ENCODE assay signal across 8 cellular contexts in genomic region chr11:84564180-84564866, GRCh38.
DNase-seq lines count a peak whose midpoint lies in the region; ATAC-seq and TF ChIP-seq lines count a peak whose summit lies in the region.

No MANE protein-coding gene starts in this region.

- H3K36me3 Mint-ChIP-seq in T-helper 2 cell treated with Interferon-gamma antibody and Interleukin-4, amounts not matched to agents 5 μg/mL and 100 μg/mL, for 36 hours (ENCODE audit: low read depth): no peaks in the 10 kb centered on the region

- DNase-seq in EL (peak; percentile 28), cerebellar cortex (ENCODE audit: low spot score) (peak; percentile 63), lung microvascular endothelial cell (ENCODE audit: low read depth in 2 of 2) (peak; percentile 45 to 60), suprapubic skin (ENCODE audit: low spot score in 2 of 2) (no peak)
- DNase-seq in T-helper 2 cell treated with Interferon-gamma antibody and Interleukin-4, amounts not matched to agents 5 μg/mL and 100 μg/mL, for 36 hours (ENCODE audit: low spot score): no peak

- peak overlapping the region; percentile 95 for H2AFZ ChIP-seq in OCI-LY3 (ENCODE audit: low read depth, low read length)

- ATAC-seq in GM19043 (IDR thresholded peaks at IDR 0.05; ENCODE audit: low read depth, unreplicated experiment) (peak; percentile 84), HG03103 (IDR thresholded peaks at IDR 0.05; ENCODE audit: low read depth, unreplicated experiment) (peak; percentile 85)

- no peak for TF ChIP-seq EP300 in suprapubic skin (IDR thresholded peaks at IDR 0.05)

- H3K79me2 ChIP-seq in OCI-LY3 (ENCODE audit: low read length): no peaks in the 10 kb centered on the region

- TF ChIP-seq CTCF in OCI-LY3 (IDR thresholded peaks at IDR 0.05; ENCODE audit: low read depth, low read length) (peak; percentile 95), suprapubic skin (IDR thresholded peaks at IDR 0.05) (peak in 1 of 2 donors; percentile 68)

- TF ChIP-seq POLR2A in suprapubic skin (IDR thresholded peaks at IDR 0.05): no peak

- H3K36me3 ChIP-seq in OCI-LY3 (replicated peaks; ENCODE audit: low read depth, low read length): no peaks in the 10 kb centered on the region
- H3K36me3 ChIP-seq in suprapubic skin: no peaks in the 10 kb centered on the region

- peaks cover 27% of the 10 kb centered on the region for H3K4me1 ChIP-seq in OCI-LY3 (ENCODE audit: low read length)
- H3K4me1 ChIP-seq in suprapubic skin: no peaks in the 10 kb centered on the region

- no peaks in the 10 kb centered on the region for H3K27me3 ChIP-seq in OCI-LY3 (ENCODE audit: low read depth, low read length)
- no peaks in the 10 kb centered on the region for H3K27me3 ChIP-seq in suprapubic skin

- H3K9me3 ChIP-seq in OCI-LY3 (ENCODE audit: insufficient read depth, low read length) (no peaks in the 10 kb centered on the region), suprapubic skin (no peaks in the 10 kb centered on the region)

- WGBS in suprapubic skin: 68% methylated on average over 4 of the region's 4 CpGs

- no peaks in the 10 kb centered on the region for H3K4me1 Mint-ChIP-seq in T-helper 2 cell treated with Interferon-gamma antibody and Interleukin-4, amounts not matched to agents 5 μg/mL and 100 μg/mL, for 36 hours (ENCODE audit: low read depth)

- H3K9ac ChIP-seq in OCI-LY3 (ENCODE audit: low read length): peak overlapping the region; percentile 25

- H4K20me1 ChIP-seq in OCI-LY3 (ENCODE audit: insufficient read depth, low read length): no peaks in the 10 kb centered on the region

- H3K4me3 ChIP-seq in OCI-LY3 (ENCODE audit: low read length) (peak overlapping the region; percentile 47), suprapubic skin (no peak overlapping the region)

- H3K27ac ChIP-seq in OCI-LY3 (ENCODE audit: low read length): peak overlapping the region; percentile 3; the same call in 1 of the 2 replicates
- H3K27ac ChIP-seq in suprapubic skin: no peak overlapping the region

- no peaks in the 10 kb centered on the region for H3K9me3 Mint-ChIP-seq in T-helper 2 cell treated with Interferon-gamma antibody and Interleukin-4, amounts not matched to agents 5 μg/mL and 100 μg/mL, for 36 hours

- H3K4me2 ChIP-seq in OCI-LY3 (ENCODE audit: low read length): peak overlapping the region; percentile 67

- H3K4me3 Mint-ChIP-seq in T-helper 2 cell treated with Interferon-gamma antibody and Interleukin-4, amounts not matched to agents 5 μg/mL and 100 μg/mL, for 36 hours: no peak overlapping the region

- no peaks in the 10 kb centered on the region for H3K27me3 Mint-ChIP-seq in T-helper 2 cell treated with Interferon-gamma antibody and Interleukin-4, amounts not matched to agents 5 μg/mL and 100 μg/mL, for 36 hours (ENCODE audit: low read depth)

- H3K27ac Mint-ChIP-seq in T-helper 2 cell treated with Interferon-gamma antibody and Interleukin-4, amounts not matched to agents 5 μg/mL and 100 μg/mL, for 36 hours: no peak overlapping the region

Comparison
In these comparisons a context has a peak if more than half of its experiments do, and no peak if none do; other contexts are left out.
1. DNase-seq: peak in EL (single experiment), cerebellar cortex (single experiment) and lung microvascular endothelial cell (2 of 2); none in suprapubic skin (0 of 2) and T-helper 2 cell treated with Interferon-gamma antibody and Interleukin-4, amounts not matched to agents 5 μg/mL and 100 μg/mL, for 36 hours (single experiment).